ENCODE assay signal across 8 cellular contexts in genomic region chr10:72328829-72329204, GRCh38. TPM values are rescaled to one million over a fixed set of nuclear protein-coding genes. Genes with fewer than 3 reads are reported as not detected.
DNase-seq lines count a peak whose midpoint lies in the region; ATAC-seq and TF ChIP-seq lines count a peak whose summit lies in the region.

No MANE protein-coding gene starts in this region.

- no peaks in the 10 kb centered on the region for H3K36me3 ChIP-seq in adrenal gland (replicated peaks in 1 of 2)
- H3K36me3 ChIP-seq in mucosa of stomach (ENCODE audit: control insufficient read depth, insufficient read depth, low read length): no peaks in the 10 kb centered on the region
- H3K36me3 ChIP-seq in vagina: no peaks in the 10 kb centered on the region

- intact Hi-C loops in adrenal gland (cut with DNase I): loop anchor here (5.0 to 10.0 kb wide), 2 partner anchors 52 to 54 kb away; partner anchors contain the start of gene DDIT4 (in 1 of the 2)
- intact Hi-C loops in vagina (cut with DNase I): no loop called here

- peak overlapping the region; percentile 48 to 100 (median 96) for H3K27ac ChIP-seq in adrenal gland
- H3K27ac ChIP-seq in vagina: peak overlapping the region; percentile 36

- H3K4me3 ChIP-seq in adrenal gland (no peak overlapping the region), mucosa of stomach (ENCODE audit: low read length) (no peak overlapping the region), vagina (no peak overlapping the region)

- TF ChIP-seq POLR2A in adrenal gland (IDR thresholded peaks at IDR 0.05): no peak
- TF ChIP-seq POLR2A in vagina (IDR thresholded peaks at IDR 0.05): no peak

- DNase-seq in stimulated activated CD4-positive, alpha-beta T cell treated with anti-CD3 and anti-CD28 coated beads, Interleukin-1b, Interleukin-23, amount 100 ng/mL, for 48 hours: peak; percentile 72
- no peak for DNase-seq in stimulated activated CD4-positive, alpha-beta T cell treated with anti-CD3 and anti-CD28 coated beads, Interleukin-4, amount 100 ng/mL, for 24 hours
- DNase-seq in adrenal gland (peak in 3 of 7 donors; percentile 20 to 38 (median 26)), vagina (ENCODE audit: extremely low spot score in 2 of 2) (no peak), GM20000 (ENCODE audit: low spot score) (no peak), KG1 (lab: John Stamatoyannopoulos, UW) (no peak)

- TF ChIP-seq CTCF in adrenal gland (IDR thresholded peaks at IDR 0.05) (no peak), vagina (IDR thresholded peaks at IDR 0.05) (no peak), GM20000 (IDR thresholded peaks at IDR 0.05; ENCODE audit: extremely low read depth, missing control alignments) (no peak)

- H3K9ac ChIP-seq in mucosa of stomach (ENCODE audit: low read length): peak overlapping the region; percentile 19

- H3K4me1 ChIP-seq in adrenal gland (replicated peaks in 1 of 2) (peaks cover 45 to 78% of the 10 kb centered on the region in 2 donors), mucosa of stomach (ENCODE audit: control insufficient read depth, insufficient read depth, low read length) (peaks cover 69% of the 10 kb centered on the region), vagina (peaks cover 80% of the 10 kb centered on the region)

- H3K9me3 ChIP-seq in adrenal gland (replicated peaks in 1 of 3) (no peaks in the 10 kb centered on the region), mucosa of stomach (ENCODE audit: control insufficient read depth, low read length) (no peaks in the 10 kb centered on the region), vagina (no peaks in the 10 kb centered on the region)

- WGBS in adrenal gland, 4 donors: 61 to 72% (median 63%) methylated on average over 5 of the region's 5 CpGs

- no peak for ATAC-seq in GM21381 (IDR thresholded peaks at IDR 0.05; ENCODE audit: unreplicated experiment)

- H3K27me3 ChIP-seq in adrenal gland (no peaks in the 10 kb centered on the region), mucosa of stomach (ENCODE audit: control insufficient read depth, insufficient read depth, low read length) (no peaks in the 10 kb centered on the region), vagina (no peaks in the 10 kb centered on the region)

RNA-seq across cellular contexts. Expression of gene DNAJB12, which starts 25.9 kb away (rescaled TPM):
- 10 to 100 TPM; 36.3 to 67.0 (median 49.3) TPM for total RNA-seq in adrenal gland
- polyA plus RNA-seq in adrenal gland: 10 to 100 TPM; 37.4 to 47.8 (median 37.9) TPM
- total RNA-seq in vagina: 29.7 TPM

RNA-seq across cellular contexts. Expression of gene DDIT4, which starts 55.1 kb away (rescaled TPM):
- 100 to 1,000 TPM; 211 to 711 (median 386) TPM for total RNA-seq in adrenal gland
- 100 to 1,000 TPM; 109 to 149 (median 123) TPM for polyA plus RNA-seq in adrenal gland
- 1,063 TPM for total RNA-seq in vagina
